ENCODE assay signal across 13 cellular contexts in the genomic region with DNA sequence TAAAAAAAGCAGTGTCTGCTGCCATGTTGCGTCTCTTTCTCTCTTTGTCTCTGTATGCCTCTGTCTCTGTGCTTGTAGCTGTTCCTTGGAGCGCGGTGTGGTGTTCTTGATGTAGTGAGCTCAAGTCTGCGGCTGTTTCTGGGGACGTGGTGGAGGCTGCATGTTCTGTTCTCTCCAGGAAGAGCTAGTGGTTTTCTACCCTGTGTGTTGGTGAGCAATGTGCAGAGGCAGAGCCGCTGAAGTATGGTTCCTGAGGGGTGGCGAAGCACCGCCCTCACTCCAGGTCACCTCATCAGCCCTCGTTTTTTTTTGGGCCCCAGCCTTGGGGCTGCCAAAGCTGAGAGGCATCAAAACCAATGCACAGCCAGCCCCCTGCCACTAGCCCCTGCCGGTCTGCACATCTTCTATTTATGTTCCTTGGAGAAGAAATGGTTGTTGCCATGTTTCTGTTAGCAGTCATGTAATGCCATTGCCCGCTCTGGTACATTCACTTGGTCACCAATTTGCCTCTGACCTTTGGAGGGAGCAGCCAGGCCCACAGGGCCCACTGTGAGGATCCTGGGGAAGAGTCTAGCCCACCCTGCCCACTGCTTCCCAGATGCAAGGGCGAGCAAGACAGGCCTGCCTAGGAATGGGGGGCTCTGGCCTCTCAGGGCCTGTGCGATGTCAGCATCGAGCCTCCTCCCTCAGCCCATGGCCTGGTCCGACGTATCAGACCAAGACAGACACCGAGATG. TPM values are rescaled to one million over a fixed set of nuclear protein-coding genes. Genes with fewer than 3 reads are reported as not detected.
DNase-seq lines count a peak whose midpoint lies in the region; ATAC-seq lines count a peak whose summit lies in the region.
"Had no signal": no experiment of that assay in that cellular context is flagged by ENCODE, and none has a peak within 500 bp of the region (broad histone marks: within the 10 kb centered on the region; RNA-seq: fewer than 3 reads in every experiment).

No MANE protein-coding gene starts in this region.

- H3K4me3 Mint-ChIP-seq in activated naive CD4-positive, alpha-beta T cell treated with anti-CD3 and anti-CD28 coated beads, Interleukin-2, amount 10 ng/mL, durations not matched to agents 7 days and 5 days: peak overlapping the region; percentile 61

- no CpG with 5 or more reads among the region's 17 CpGs for WGBS in trophoblast cell (ENCODE audit: extremely low coverage, insufficient coverage, insufficient read length)

- peaks cover 72% of the 10 kb centered on the region for H3K4me1 Mint-ChIP-seq in activated naive CD4-positive, alpha-beta T cell treated with anti-CD3 and anti-CD28 coated beads, Interleukin-2, amount 10 ng/mL, durations not matched to agents 7 days and 5 days

- H3K14ac ChIP-seq in trophoblast cell (ENCODE audit: low read length): no peak overlapping the region

- H3K27me3 ChIP-seq in BLaER1 (no peaks in the 10 kb centered on the region), trophoblast cell (ENCODE audit: insufficient read depth, low read length) (no peaks in the 10 kb centered on the region)
- H3K27me3 ChIP-seq: colonic mucosa had no signal

- ATAC-seq in GM21529 (IDR thresholded peaks at IDR 0.05; ENCODE audit: unreplicated experiment): no peak
- ATAC-seq: sciatic nerve had no signal

- H3K9me3 Mint-ChIP-seq in activated naive CD4-positive, alpha-beta T cell treated with anti-CD3 and anti-CD28 coated beads, Interleukin-2, amount 10 ng/mL, durations not matched to agents 7 days and 5 days: no peaks in the 10 kb centered on the region

- H2BK12ac ChIP-seq in trophoblast cell (ENCODE audit: low read length): no peak overlapping the region

- no peak overlapping the region for H4K8ac ChIP-seq in trophoblast cell (ENCODE audit: low read depth, low read length)

- peaks cover 9% of the 10 kb centered on the region for H3K79me2 ChIP-seq in trophoblast cell (ENCODE audit: control insufficient read depth, insufficient read depth, low read length, poor library complexity)

- peaks cover 100% of the 10 kb centered on the region for H4K20me1 ChIP-seq in BLaER1

- peak overlapping the region; percentile 42 for H3K4me3 ChIP-seq in BLaER1
- no peak overlapping the region for H3K4me3 ChIP-seq in trophoblast cell (ENCODE audit: low read depth, low read length)
- H3K4me3 ChIP-seq: colonic mucosa had no signal

- peak overlapping the region; percentile 12 for H3K4ac ChIP-seq in trophoblast cell (ENCODE audit: low read depth, low read length)

- peaks cover 74% of the 10 kb centered on the region for H3K4me1 ChIP-seq in BLaER1
- H3K4me1 ChIP-seq in trophoblast cell (ENCODE audit: control insufficient read depth in 1 of 2, insufficient read depth in 2 of 2, low read length in 2 of 2): peaks cover 29 to 34% of the 10 kb centered on the region in 2 experiments
- H3K4me1 ChIP-seq: colonic mucosa had no signal

- H3K36me3 ChIP-seq in BLaER1 (peaks cover 100% of the 10 kb centered on the region), trophoblast cell (ENCODE audit: control insufficient read depth in 1 of 2, insufficient read depth in 2 of 2, low read length in 2 of 2) (peaks cover 88 to 94% of the 10 kb centered on the region in 2 experiments)

- H3K27me3 Mint-ChIP-seq in activated naive CD4-positive, alpha-beta T cell treated with anti-CD3 and anti-CD28 coated beads, Interleukin-2, amount 10 ng/mL, durations not matched to agents 7 days and 5 days: peaks cover 4% of the 10 kb centered on the region

- H3K79me1 ChIP-seq in trophoblast cell (ENCODE audit: low read length): peaks cover 20% of the 10 kb centered on the region

- H3K23ac ChIP-seq in trophoblast cell (ENCODE audit: low read length): no peak overlapping the region

- DNase-seq in T-helper 22 cell (ENCODE audit: low read depth) (peak; percentile 59), trophoblast cell (no peak), NCI-H345 treated with DMSO at 0.1 percent for 48 hours (lab: John Stamatoyannopoulos, UW; ENCODE audit: unreplicated experiment) (no peak), NCI-H1930 (lab: John Stamatoyannopoulos, UW) (no peak), DMS53 treated with DMSO at 0.1 percent for 48 hours (lab: John Stamatoyannopoulos, UW; ENCODE audit: unreplicated experiment) (no peak)
- DNase-seq in activated naive CD4-positive, alpha-beta T cell treated with anti-CD3 and anti-CD28 coated beads, Interleukin-2, amount 10 ng/mL, durations not matched to agents 7 days and 5 days: peak; percentile 84
- DNase-seq: colonic mucosa, NCI-H2029, SW 1271 had no signal

- no peak overlapping the region for H2BK5ac ChIP-seq in trophoblast cell (ENCODE audit: low read depth, low read length, poor library complexity)

- peak overlapping the region; percentile 76 for H3K4me2 ChIP-seq in BLaER1
- no peak overlapping the region for H3K4me2 ChIP-seq in trophoblast cell (ENCODE audit: low read length)

- peak overlapping the region; percentile 90 for H3K27ac Mint-ChIP-seq in activated naive CD4-positive, alpha-beta T cell treated with anti-CD3 and anti-CD28 coated beads, Interleukin-2, amount 10 ng/mL, durations not matched to agents 7 days and 5 days

- CTCF ChIA-PET in activated naive CD4-positive, alpha-beta T cell treated with anti-CD3 and anti-CD28 coated beads, Interleukin-2, amount 10 ng/mL, durations not matched to agents 7 days and 5 days (lab: Charles Lee): interaction anchor here (0.8 to 1.5 kb wide), 9 partner anchors 11 to 440 kb away, joined by 3 to 5 read pairs (median 3); a partner anchor contains a TSS

- H2AFZ ChIP-seq in trophoblast cell (ENCODE audit: insufficient read depth, low read length, poor library complexity): no peak overlapping the region

- H2AK5ac ChIP-seq in trophoblast cell (ENCODE audit: low read length): no peak overlapping the region

- H3K9ac ChIP-seq in BLaER1: peak overlapping the region; percentile 42
- no peak overlapping the region for H3K9ac ChIP-seq in trophoblast cell (ENCODE audit: low read length)

- H3K9me3 ChIP-seq in BLaER1 (no peaks in the 10 kb centered on the region), trophoblast cell (ENCODE audit: insufficient read depth, low read depth, low read length) (no peaks in the 10 kb centered on the region)
- H3K9me3 ChIP-seq: colonic mucosa had no signal

- H3K36me3 Mint-ChIP-seq in activated naive CD4-positive, alpha-beta T cell treated with anti-CD3 and anti-CD28 coated beads, Interleukin-2, amount 10 ng/mL, durations not matched to agents 7 days and 5 days: peaks cover 85% of the 10 kb centered on the region

- no peak overlapping the region for H4K91ac ChIP-seq in trophoblast cell (ENCODE audit: low read depth, low read length)

- H3K27ac ChIP-seq in BLaER1 (peak overlapping the region; percentile 54), trophoblast cell (ENCODE audit: low read depth, low read length) (no peak overlapping the region)
- H3K27ac ChIP-seq: C4-2B, colonic mucosa had no signal

- peak overlapping the region; percentile 20 for H3K18ac ChIP-seq in trophoblast cell (ENCODE audit: low read length)

- no peak overlapping the region for H2BK120ac ChIP-seq in trophoblast cell (ENCODE audit: insufficient read depth, low read length, poor library complexity)

- H4K12ac ChIP-seq in trophoblast cell (ENCODE audit: low read depth, low read length): no peak overlapping the region

RNA-seq across cellular contexts. Expression of a gene that starts 7.2 kb away (rescaled TPM):
- 227 and 231 TPM in 2 replicates for polyA plus RNA-seq in trophoblast cell (2013)

RNA-seq across cellular contexts. Expression of a gene that starts 11.0 kb away (rescaled TPM):
- polyA plus RNA-seq in trophoblast cell (2013): 186 and 200 TPM in 2 replicates

RNA-seq across cellular contexts. Expression of a gene that starts 29.9 kb away (rescaled TPM):
- polyA plus RNA-seq in trophoblast cell (2013): 0.10 and 0.19 TPM in 2 replicates

RNA-seq across cellular contexts. Expression of a gene that starts 35.5 kb away (rescaled TPM):
- polyA plus RNA-seq in trophoblast cell (2013): 0.99 and 1.1 TPM in 2 replicates

RNA-seq across cellular contexts. Expression of a gene that starts 53.6 kb away (rescaled TPM):
- polyA plus RNA-seq in trophoblast cell (2013): not detected in 2 replicates

Comparison
In these comparisons a context has a peak if more than half of its experiments do, and no peak if none do; other contexts are left out.
1. DNase-seq: peak in T-helper 22 cell (single experiment) and activated naive CD4-positive, alpha-beta T cell treated with anti-CD3 and anti-CD28 coated beads, Interleukin-2, amount 10 ng/mL, durations not matched to agents 7 days and 5 days (single experiment); none in trophoblast cell (0 of 2), NCI-H345 treated with DMSO at 0.1 percent for 48 hours (single experiment), NCI-H1930 (0 of 2) and DMS53 treated with DMSO at 0.1 percent for 48 hours (single experiment).